ENCODE assay signal across 17 cellular contexts in the genomic region with DNA sequence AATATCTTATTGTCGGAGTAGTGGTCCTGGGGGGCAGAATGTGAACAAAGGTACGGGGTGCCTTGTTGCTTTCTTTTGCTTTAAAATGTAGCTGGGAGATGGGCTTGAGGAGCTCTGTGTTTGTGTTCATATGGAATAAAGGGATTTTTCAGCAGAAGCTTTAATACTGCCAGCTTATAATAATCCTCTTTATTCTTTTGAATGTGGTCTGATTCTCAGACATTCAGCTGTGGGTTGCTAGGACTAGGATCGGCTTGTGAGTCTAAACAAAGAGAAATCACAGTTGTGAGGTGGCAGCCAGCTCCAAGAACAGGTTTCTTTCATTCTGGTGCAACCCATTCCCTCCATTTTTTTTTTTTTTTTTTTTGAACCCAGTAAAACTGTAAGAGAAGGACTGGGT. TPM values are rescaled to one million over a fixed set of nuclear protein-coding genes. Genes with fewer than 3 reads are reported as not detected.
A peak's percentile ranks its signal among the peaks of the same experiment; 100 is the strongest.
DNase-seq lines count a peak whose midpoint lies in the region; ATAC-seq lines count a peak whose summit lies in the region.
"Had no signal": no experiment of that assay in that cellular context is flagged by ENCODE, and none has a peak within 500 bp of the region (broad histone marks: within the 10 kb centered on the region; RNA-seq: fewer than 3 reads in every experiment).

No MANE protein-coding gene starts in this region.

- H3K27ac ChIP-seq in caudate nucleus (ENCODE audit: low read depth, low read length): peak overlapping the region; percentile 77

- H3K27me3 ChIP-seq in HAP-1 (ENCODE audit: low read depth): no peaks in the 10 kb centered on the region
- H3K27me3 ChIP-seq: BE2C had no signal

- H3K4me1 ChIP-seq in HAP-1: peaks cover 9% of the 10 kb centered on the region
- H3K4me1 ChIP-seq: BE2C, Caco-2 had no signal

- ATAC-seq in HG03342 (IDR thresholded peaks at IDR 0.05; ENCODE audit: unreplicated experiment): no peak
- ATAC-seq: GM23338 had no signal

- DNase-seq in HAP-1 (ENCODE audit: low spot score in 2 of 2) (peak; percentile 43 to 52), caudate nucleus (lab: John Stamatoyannopoulos, UW) (no peak), midbrain (lab: John Stamatoyannopoulos, UW) (peak; percentile 48), superior temporal gyrus (ENCODE audit: extremely low spot score) (peak; percentile 66), SKM-1 treated with dmso at 0.1 percent for 144 hours (lab: John Stamatoyannopoulos, UW; ENCODE audit: unreplicated experiment) (no peak), occipital lobe (lab: John Stamatoyannopoulos, UW) (no peak)
- DNase-seq in stimulated activated CD4-positive, alpha-beta T cell treated with anti-CD3 and anti-CD28 coated beads, Interleukin-4, amount 100 ng/mL, for 24 hours: no peak
- DNase-seq: BE2C; Caco-2; CD4-positive, alpha-beta T cell; GF-D8; NCI-H1930; NCI-H446; NCI-H526 treated with DMSO at 0.1 percent for 48 hours had no signal

- peaks cover 43% of the 10 kb centered on the region for H3K36me3 ChIP-seq in HAP-1 (replicated peaks)

- no peaks in the 10 kb centered on the region for H3K9me3 ChIP-seq in HAP-1
- H3K9me3 ChIP-seq: BE2C had no signal

- H3K4me3 ChIP-seq in HAP-1: no peak overlapping the region
- H3K4me3 ChIP-seq: GM23338 had no signal

- in situ Hi-C loops in HAP-1 (cut with MboI; ENCODE audit: low sequenced_read_pairs): no loop called here

RNA-seq across cellular contexts. Expression of a gene that starts 7.2 kb away (rescaled TPM):
- 8.0 TPM for total RNA-seq in occipital lobe

RNA-seq across cellular contexts. Expression of a gene that starts 27.1 kb away (rescaled TPM):
- total RNA-seq in occipital lobe: 100 TPM

RNA-seq across cellular contexts. Expression of a gene that starts 27.3 kb away (rescaled TPM):
- total RNA-seq in occipital lobe: 30.4 TPM

RNA-seq across cellular contexts. Expression of a gene that starts 32.3 kb away (rescaled TPM):
- total RNA-seq in occipital lobe: 4.5 TPM

RNA-seq across cellular contexts. Expression of a gene that starts 47.2 kb away (rescaled TPM):
- total RNA-seq in occipital lobe: 13.7 TPM
- total RNA-seq: LHCN-M2 had no signal

Comparison
In these comparisons a context has a peak if more than half of its experiments do, and no peak if none do; other contexts are left out.
1. DNase-seq: peak in HAP-1 (2 of 2), midbrain (single experiment) and superior temporal gyrus (single experiment); none in caudate nucleus (0 of 61), SKM-1 treated with dmso at 0.1 percent for 144 hours (single experiment), stimulated activated CD4-positive, alpha-beta T cell treated with anti-CD3 and anti-CD28 coated beads, Interleukin-4, amount 100 ng/mL, for 24 hours (single experiment) and occipital lobe (single experiment).